1 cellular context compared by ENCODE assay signal in genomic region chr15:55253580-55253979, GRCh38.
TF ChIP-seq lines count a peak whose summit lies in the region.

No MANE protein-coding gene starts in this region.

TF ChIP-seq in HepG2, 621 proteins besides CTCF, POLR2A, EP300 and RAD21 (continued from another document):
- TF ChIP-seq FOXO4 (CRISPR knock-in tag; conservative IDR thresholded peaks at IDR 0.05) (no peak), GLI4 (CRISPR knock-in tag; IDR thresholded peaks at IDR 0.05; ENCODE audit: borderline replicate concordance) (no peak), NRL (CRISPR knock-in tag; IDR thresholded peaks at IDR 0.05; ENCODE audit: borderline replicate concordance) (no peak), PRPF4 (IDR thresholded peaks at IDR 0.05; ENCODE audit: low read depth, low read length, poor library complexity, severe bottlenecking) (no peak), ZFP37 (CRISPR knock-in tag; IDR thresholded peaks at IDR 0.05; ENCODE audit: borderline replicate concordance) (no peak), GFI1 (CRISPR knock-in tag; IDR thresholded peaks at IDR 0.05; ENCODE audit: borderline replicate concordance) (no peak), ZNF441 (CRISPR knock-in tag; IDR thresholded peaks at IDR 0.05; ENCODE audit: borderline replicate concordance) (no peak), POGK (CRISPR knock-in tag; conservative IDR thresholded peaks at IDR 0.05) (no peak), HNRNPH1 (optimal IDR thresholded peaks at IDR 0.05; ENCODE audit: low read depth, low read length) (no peak), ADNP (CRISPR knock-in tag; IDR thresholded peaks at IDR 0.05) (no peak), ZNF850 (CRISPR knock-in tag; conservative IDR thresholded peaks at IDR 0.05) (no peak), ZNF841 (CRISPR knock-in tag; IDR thresholded peaks at IDR 0.05; ENCODE audit: borderline replicate concordance) (no peak), HES4 (CRISPR knock-in tag; IDR thresholded peaks at IDR 0.05; ENCODE audit: borderline replicate concordance) (no peak), THAP8 (CRISPR knock-in tag; IDR thresholded peaks at IDR 0.05; ENCODE audit: borderline replicate concordance) (no peak), JDP2 (CRISPR knock-in tag; IDR thresholded peaks at IDR 0.05; ENCODE audit: borderline replicate concordance) (no peak), SRSF9 (IDR thresholded peaks at IDR 0.05; ENCODE audit: borderline replicate concordance, insufficient read depth, low read depth, low read length, poor library complexity, severe bottlenecking) (no peak)
